ENCODE assay signal across 26 cellular contexts in the genomic region with DNA sequence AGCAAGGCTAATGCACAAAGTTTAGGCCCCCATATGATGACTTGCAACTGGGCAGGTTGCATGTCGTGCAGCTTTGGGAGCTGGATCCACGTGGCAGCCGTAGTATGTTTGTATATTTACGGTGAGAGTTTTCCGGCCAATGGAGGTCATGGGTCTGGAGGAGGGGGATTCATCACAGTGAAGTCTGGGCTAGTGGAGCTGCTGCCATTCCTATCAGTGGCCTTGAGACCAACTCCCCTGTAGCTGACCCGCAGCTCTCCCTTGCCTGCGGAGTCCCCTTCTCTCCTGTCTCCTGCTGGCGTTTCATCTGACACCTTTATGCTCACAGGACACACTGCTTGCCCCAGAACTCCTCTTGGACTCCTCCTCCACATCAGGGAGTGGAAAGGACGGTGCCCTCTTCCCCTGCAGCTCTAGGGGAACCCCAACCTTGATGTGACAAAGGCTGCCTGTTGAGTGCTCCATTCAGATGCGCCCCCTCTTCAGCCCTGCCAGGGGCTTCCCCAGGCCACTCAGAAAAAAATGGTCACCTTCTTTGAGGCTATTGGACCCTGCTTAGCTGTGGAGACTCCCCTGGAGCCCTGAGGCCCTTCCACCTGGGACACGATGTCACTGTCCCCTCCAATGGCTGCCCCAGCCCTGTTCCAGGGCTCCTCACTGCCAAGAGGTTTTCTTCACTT.
DNase-seq lines count a peak whose midpoint lies in the region; TF ChIP-seq lines count a peak whose summit lies in the region.
"Had no signal": no experiment of that assay in that cellular context is flagged by ENCODE, and none has a peak within 500 bp of the region (broad histone marks: within the 10 kb centered on the region; RNA-seq: fewer than 3 reads in every experiment).

No MANE protein-coding gene starts in this region.

- no peak overlapping the region for H3K4ac ChIP-seq in neuronal stem cell (ENCODE audit: low read length)

- H2BK5ac ChIP-seq in neuronal stem cell (ENCODE audit: low read length), result peak overlapping the region; percentile 8

- peak overlapping the region; percentile 33 for H2AK5ac ChIP-seq in neuronal stem cell (ENCODE audit: low read depth, low read length)

- H3K4me2 ChIP-seq in neuronal stem cell (ENCODE audit: insufficient read depth, low read length, poor library complexity, severe bottlenecking), result no peak overlapping the region

- H3K79me1 ChIP-seq in neuronal stem cell (ENCODE audit: low read depth, low read length), result no peaks in the 10 kb centered on the region

- peaks cover 4% of the 10 kb centered on the region for H3K27me3 ChIP-seq in left ventricle myocardium inferior (ENCODE audit: low read depth)
- H3K27me3 ChIP-seq in neuronal stem cell (ENCODE audit: control insufficient read depth in 3 of 3, insufficient read depth in 3 of 3, low read depth in 1 of 3, low read length in 3 of 3), result no peaks in the 10 kb centered on the region
- H3K27me3 ChIP-seq: MG63 had no signal

- no peak overlapping the region for H4K8ac ChIP-seq in neuronal stem cell (ENCODE audit: low read depth, low read length)

- H3K4me1 ChIP-seq in left ventricle myocardium inferior, result peaks cover 16% of the 10 kb centered on the region
- H3K4me1 ChIP-seq in neuronal stem cell (ENCODE audit: control insufficient read depth in 2 of 2, insufficient read depth in 1 of 2, low read depth in 1 of 2, low read length in 2 of 2), result peaks cover 0 to 16% of the 10 kb centered on the region in 2 donors

- no peak overlapping the region for H2BK120ac ChIP-seq in neuronal stem cell (ENCODE audit: low read depth, low read length)

- no peak overlapping the region for H3K23ac ChIP-seq in neuronal stem cell (ENCODE audit: low read depth, low read length, poor library complexity)

- H3K9me3 ChIP-seq in left ventricle myocardium inferior (replicated peaks) (no peaks in the 10 kb centered on the region), neuronal stem cell (replicated peaks in 1 of 2; ENCODE audit: control insufficient read depth in 2 of 2, insufficient read depth in 1 of 2, low read depth in 1 of 2, low read length in 2 of 2) (no peaks in the 10 kb centered on the region)
- H3K9me3 ChIP-seq: MG63 had no signal

- H3K18ac ChIP-seq in neuronal stem cell (ENCODE audit: low read length), result peak overlapping the region; percentile 76

- intact Hi-C loops in cardiac septum (cut with DNase I) (loop anchor here (10.0 kb wide), 1 partner anchor 432 kb away; no protein-coding TSS in a partner anchor), left ventricle myocardium inferior (cut with micrococcal nuclease) (no loop called here)

- no peak overlapping the region for H3K4me3 ChIP-seq in left ventricle myocardium inferior
- H3K4me3 ChIP-seq in coronary artery, result no peak overlapping the region
- H3K4me3 ChIP-seq in neuronal stem cell (ENCODE audit: low read length in 2 of 2), result no peak overlapping the region
- H3K4me3 ChIP-seq: BLaER1 treated with 17β-estradiol and CSF1 and Interleukin-3, amounts not matched to agents 10 nM and 100 nM; GM12878; K562; MG63 had no signal

- no CpG with 5 or more reads among the region's 11 CpGs for WGBS in neuronal stem cell (ENCODE audit: extremely low coverage in 2 of 2, insufficient read length in 2 of 2, insufficient replicate concordance in 1 of 2), 2 donors

- H3K27ac ChIP-seq in left ventricle myocardium inferior (replicated peaks) (no peak overlapping the region), coronary artery (no peak overlapping the region), neuronal stem cell (replicated peaks; ENCODE audit: low read length) (no peak overlapping the region)
- H3K27ac ChIP-seq: BLaER1 treated with 17β-estradiol and CSF1 and Interleukin-3, amounts not matched to agents 10 nM and 100 nM had no signal

- no peak overlapping the region for H2AFZ ChIP-seq in neuronal stem cell (ENCODE audit: low read length)

- H3K9ac ChIP-seq in neuronal stem cell (ENCODE audit: low read depth, low read length, poor library complexity), result no peak overlapping the region
- H3K9ac ChIP-seq: BLaER1 treated with 17β-estradiol and CSF1 and Interleukin-3, amounts not matched to agents 10 nM and 100 nM had no signal

- no peak overlapping the region for H2BK15ac ChIP-seq in neuronal stem cell (ENCODE audit: low read length)

- DNase-seq in cardiac septum (ENCODE audit: low spot score) (peak; percentile 66), left ventricle myocardium inferior (no peak), coronary artery (ENCODE audit: low spot score) (peak; percentile 53), neuronal stem cell (ENCODE audit: low spot score) (no peak), NCI-H2227 treated with DMSO at 0.1 percent for 48 hours (lab: John Stamatoyannopoulos, UW) (no peak), SIG-M5 (lab: John Stamatoyannopoulos, UW) (no peak), A172 (ENCODE audit: low spot score) (no peak), T-helper 9 cell (no peak)
- DNase-seq: 8988T; CD4-positive, alpha-beta memory T cell; COR-L47; GDM1; H7; MG63; NCI-H1105 treated with DMSO at 0.1 percent for 48 hours; NCI-H146; NCI-H1930; NCI-H446 treated with DMSO at 0.1 percent for 48 hours; NCI-H526; NCI-H82; NK-92 treated with Interleukin-12 subunit alpha and Interleukin-12 subunit beta, amount 100 ng/mL, for 24 hours; PC-3; Right ventricle myocardium superior had no signal

- TF ChIP-seq CTCF in left ventricle myocardium inferior (IDR thresholded peaks at IDR 0.05; ENCODE audit: borderline replicate concordance) (no peak), coronary artery (IDR thresholded peaks at IDR 0.05) (no peak)

- H3K14ac ChIP-seq in neuronal stem cell (ENCODE audit: low read length), result no peak overlapping the region

- H3K36me3 ChIP-seq in left ventricle myocardium inferior, result no peaks in the 10 kb centered on the region
- H3K36me3 ChIP-seq in neuronal stem cell (replicated peaks in 1 of 2; ENCODE audit: control insufficient read depth in 2 of 2, insufficient read depth in 2 of 2, low read length in 2 of 2), result no peaks in the 10 kb centered on the region
- H3K36me3 ChIP-seq: BLaER1 treated with 17β-estradiol and CSF1 and Interleukin-3, amounts not matched to agents 10 nM and 100 nM; MG63 had no signal

- H4K91ac ChIP-seq in neuronal stem cell (ENCODE audit: low read depth, low read length, poor library complexity), result no peak overlapping the region

- H2BK12ac ChIP-seq in neuronal stem cell (ENCODE audit: low read length), result no peak overlapping the region

Comparison
In these comparisons a context has a peak if more than half of its experiments do, and no peak if none do; other contexts are left out.
1. DNase-seq: peak in cardiac septum (single experiment) and coronary artery (single experiment); none in left ventricle myocardium inferior (single experiment), neuronal stem cell (single experiment), NCI-H2227 treated with DMSO at 0.1 percent for 48 hours (single experiment), SIG-M5 (single experiment), A172 (single experiment) and T-helper 9 cell (single experiment).